In genomic region chr20:346033-346639, GRCh38 we compare ENCODE assay signal across 8 cellular contexts. TPM values are rescaled to one million over a fixed set of nuclear protein-coding genes. Genes with fewer than 3 reads are reported as not detected.
A peak's percentile ranks its signal among the peaks of the same experiment; 100 is the strongest.
DNase-seq lines count a peak whose midpoint lies in the region; ATAC-seq lines count a peak whose summit lies in the region.

No MANE protein-coding gene starts in this region.

- DNase-seq in T-helper 2 cell treated with Interferon-gamma antibody and Interleukin-4, amounts not matched to agents 5 μg/mL and 100 μg/mL, for 36 hours (ENCODE audit: low spot score) = no peak
- DNase-seq in T-helper 2 cell (no peak), NCI-H146 treated with DMSO at 0.1 percent for 48 hours (lab: John Stamatoyannopoulos, UW; ENCODE audit: unreplicated experiment) (no peak), NCI-H526 (lab: John Stamatoyannopoulos, UW) (no peak)
- no peak for DNase-seq in activated naive CD8-positive, alpha-beta T cell treated with anti-CD3 and anti-CD28 coated beads for 36 hours

- no peaks in the 10 kb centered on the region for H3K27me3 ChIP-seq in stomach smooth muscle (ENCODE audit: control insufficient read depth in 1 of 2, insufficient read depth in 2 of 2, low read length in 2 of 2)

- peak overlapping the region; percentile 58 for H3K4me3 Mint-ChIP-seq in T-helper 2 cell treated with Interferon-gamma antibody and Interleukin-4, amounts not matched to agents 5 μg/mL and 100 μg/mL, for 36 hours
- peak overlapping the region; percentile 82 for H3K4me3 Mint-ChIP-seq in activated naive CD8-positive, alpha-beta T cell treated with anti-CD3 and anti-CD28 coated beads for 36 hours

- no peaks in the 10 kb centered on the region for H3K9me3 ChIP-seq in iPS-18c (ENCODE audit: control insufficient read depth, insufficient read depth, low read length)
- no peaks in the 10 kb centered on the region for H3K9me3 ChIP-seq in stomach smooth muscle (ENCODE audit: control insufficient read depth in 2 of 2, low read length in 2 of 2)

- peaks cover 3% of the 10 kb centered on the region for H3K27me3 Mint-ChIP-seq in T-helper 2 cell treated with Interferon-gamma antibody and Interleukin-4, amounts not matched to agents 5 μg/mL and 100 μg/mL, for 36 hours (ENCODE audit: low read depth)
- no peaks in the 10 kb centered on the region for H3K27me3 Mint-ChIP-seq in activated naive CD8-positive, alpha-beta T cell treated with anti-CD3 and anti-CD28 coated beads for 36 hours

- H3K4me3 ChIP-seq in iPS-18c (ENCODE audit: insufficient read depth, low read depth, low read length) (peak overlapping the region; percentile 83), stomach smooth muscle (ENCODE audit: low read length in 2 of 2) (peak overlapping the region; percentile 87 to 92)

- peak overlapping the region; percentile 78 to 91 for H3K9ac ChIP-seq in stomach smooth muscle (ENCODE audit: low read length in 2 of 2)

- peak overlapping the region; percentile 24 for H3K27ac Mint-ChIP-seq in T-helper 2 cell treated with Interferon-gamma antibody and Interleukin-4, amounts not matched to agents 5 μg/mL and 100 μg/mL, for 36 hours
- peak overlapping the region; percentile 69 for H3K27ac Mint-ChIP-seq in activated naive CD8-positive, alpha-beta T cell treated with anti-CD3 and anti-CD28 coated beads for 36 hours

- peaks cover 4 to 11% of the 10 kb centered on the region in 2 donors for H3K36me3 ChIP-seq in stomach smooth muscle (ENCODE audit: control insufficient read depth in 2 of 2, insufficient read depth in 2 of 2, low read length in 2 of 2)

- H3K27ac ChIP-seq in stomach smooth muscle (ENCODE audit: low read length) = peak overlapping the region; percentile 96

- H3K4me1 ChIP-seq in stomach smooth muscle (ENCODE audit: control insufficient read depth, insufficient read depth, low read length) = peaks cover 23% of the 10 kb centered on the region

- peaks cover 16% of the 10 kb centered on the region for H3K4me1 Mint-ChIP-seq in T-helper 2 cell treated with Interferon-gamma antibody and Interleukin-4, amounts not matched to agents 5 μg/mL and 100 μg/mL, for 36 hours (ENCODE audit: low read depth)
- peaks cover 8% of the 10 kb centered on the region for H3K4me1 Mint-ChIP-seq in activated naive CD8-positive, alpha-beta T cell treated with anti-CD3 and anti-CD28 coated beads for 36 hours

- no peak for ATAC-seq in GM18867 (IDR thresholded peaks at IDR 0.05; ENCODE audit: unreplicated experiment)

- no peaks in the 10 kb centered on the region for H3K36me3 Mint-ChIP-seq in T-helper 2 cell treated with Interferon-gamma antibody and Interleukin-4, amounts not matched to agents 5 μg/mL and 100 μg/mL, for 36 hours (ENCODE audit: low read depth)
- H3K36me3 Mint-ChIP-seq in activated naive CD8-positive, alpha-beta T cell treated with anti-CD3 and anti-CD28 coated beads for 36 hours = peaks cover 10% of the 10 kb centered on the region

- no peaks in the 10 kb centered on the region for H3K9me3 Mint-ChIP-seq in T-helper 2 cell treated with Interferon-gamma antibody and Interleukin-4, amounts not matched to agents 5 μg/mL and 100 μg/mL, for 36 hours
- peaks cover 7% of the 10 kb centered on the region for H3K9me3 Mint-ChIP-seq in activated naive CD8-positive, alpha-beta T cell treated with anti-CD3 and anti-CD28 coated beads for 36 hours

RNA-seq across cellular contexts. Expression of gene NRSN2, which starts 0.8 kb away (rescaled TPM):
- total RNA-seq in activated naive CD8-positive, alpha-beta T cell treated with anti-CD3 and anti-CD28 coated beads for 36 hours = 10 to 100 TPM; 11.2 to 12.6 TPM

RNA-seq across cellular contexts. Expression of gene SOX12, which starts 20.8 kb away (rescaled TPM):
- total RNA-seq in activated naive CD8-positive, alpha-beta T cell treated with anti-CD3 and anti-CD28 coated beads for 36 hours = 10 to 100 TPM; 13.1 to 13.3 TPM

RNA-seq across cellular contexts. Expression of gene TRIB3, which starts 34.4 kb away (rescaled TPM):
- 10 to 100 TPM; 57.8 to 58.0 TPM for total RNA-seq in activated naive CD8-positive, alpha-beta T cell treated with anti-CD3 and anti-CD28 coated beads for 36 hours

RNA-seq across cellular contexts. Expression of gene ZCCHC3, which starts 48.8 kb away (rescaled TPM):
- 10 to 100 TPM; 23.3 to 24.5 TPM for total RNA-seq in activated naive CD8-positive, alpha-beta T cell treated with anti-CD3 and anti-CD28 coated beads for 36 hours

RNA-seq across cellular contexts. Expression of gene C20orf96, which starts 55.6 kb away (rescaled TPM):
- total RNA-seq in activated naive CD8-positive, alpha-beta T cell treated with anti-CD3 and anti-CD28 coated beads for 36 hours = 1 to 10 TPM; 7.5 to 7.8 TPM
